18 cellular contexts compared by ENCODE assay signal in genomic region chr1:85603086-85603485, GRCh38. TPM values are rescaled to one million over a fixed set of nuclear protein-coding genes. Genes with fewer than 3 reads are reported as not detected.
DNase-seq lines count a peak whose midpoint lies in the region; ATAC-seq and TF ChIP-seq lines count a peak whose summit lies in the region.
"Had no signal": no experiment of that assay in that cellular context is flagged by ENCODE, and none has a peak within 500 bp of the region (broad histone marks: within the 10 kb centered on the region; RNA-seq: fewer than 3 reads in every experiment).

No MANE protein-coding gene starts in this region.

- TF ChIP-seq CTCF in Panc1 (IDR thresholded peaks at IDR 0.05) = no peak
- TF ChIP-seq CTCF in endodermal cell (conservative IDR thresholded peaks at IDR 0.05) = no peak
- TF ChIP-seq CTCF in neural crest cell (conservative IDR thresholded peaks at IDR 0.05) = no peak

- in situ Hi-C loops in Panc1 (cut with HindIII; ENCODE audit: low pct_unique_long_range_greater_than_20kb, low sequenced_read_pairs) = no loop called here

- H3K27ac Mint-ChIP-seq in endodermal cell (peak overlapping the region; percentile 56), neural crest cell (ENCODE audit: unreplicated experiment) (peak overlapping the region; percentile 92)
- H3K27ac Mint-ChIP-seq: B cell; CD4-positive, CD25-positive, alpha-beta regulatory T cell; CD8-positive, alpha-beta T cell had no signal

- no peak overlapping the region for H3K9ac ChIP-seq in endodermal cell (ENCODE audit: extremely low read depth, low read length, poor library complexity, severe bottlenecking)
- H3K9ac ChIP-seq: BLaER1, GM23248 had no signal

- H3K27me3 Mint-ChIP-seq in endodermal cell (ENCODE audit: insufficient read depth) (peaks cover 8% of the 10 kb centered on the region), neural crest cell (ENCODE audit: low read depth) (no peaks in the 10 kb centered on the region)
- H3K27me3 Mint-ChIP-seq: B cell; CD4-positive, CD25-positive, alpha-beta regulatory T cell had no signal

- H3K4me1 Mint-ChIP-seq in endodermal cell = peaks cover 46% of the 10 kb centered on the region
- peaks cover 10% of the 10 kb centered on the region for H3K4me1 Mint-ChIP-seq in neural crest cell
- H3K4me1 Mint-ChIP-seq: B cell had no signal

- H3K4me1 ChIP-seq in Panc1 (ENCODE audit: control insufficient read depth, insufficient read depth, low read length) (peaks cover 49% of the 10 kb centered on the region), endodermal cell (ENCODE audit: control insufficient read depth, insufficient read depth, low read length) (peaks cover 15% of the 10 kb centered on the region)

- intact Hi-C loops in Panc1 (cut with micrococcal nuclease; ENCODE audit: unreplicated experiment) = no loop called here

- no peaks in the 10 kb centered on the region for H3K36me3 ChIP-seq in Panc1 (ENCODE audit: control insufficient read depth, insufficient read depth, low read length)
- no peaks in the 10 kb centered on the region for H3K36me3 ChIP-seq in endodermal cell (ENCODE audit: control insufficient read depth, insufficient read depth, low read length)
- H3K36me3 ChIP-seq: BLaER1 had no signal

- WGBS in endodermal cell (ENCODE audit: insufficient coverage in 1 of 2, insufficient read length in 1 of 2), 2 experiments = 77 to 92% methylated on average over 4 of the region's 4 CpGs

- BruUV-seq in Panc1 (replicated peaks; lab: Mats Ljungman, UMichigan) = no TSS peak

- H3K27me3 ChIP-seq in Panc1 (ENCODE audit: control insufficient read depth, insufficient read depth, low read length) = no peaks in the 10 kb centered on the region
- H3K27me3 ChIP-seq in endodermal cell (ENCODE audit: control insufficient read depth, insufficient read depth, low read length, poor library complexity, severe bottlenecking) = peaks cover 11% of the 10 kb centered on the region
- H3K27me3 ChIP-seq: BLaER1 had no signal

- H3K27ac ChIP-seq in Panc1 (ENCODE audit: low read length) = peak overlapping the region; percentile 98
- H3K27ac ChIP-seq in endodermal cell (ENCODE audit: low read depth, low read length) = no peak overlapping the region
- H3K27ac ChIP-seq: BLaER1, C4-2B, GM23248 had no signal

- H3K9me3 ChIP-seq in Panc1 (ENCODE audit: control insufficient read depth, insufficient read depth, low read depth, low read length) = peaks cover 8% of the 10 kb centered on the region; the same call in 1 of the 2 replicates
- H3K9me3 ChIP-seq in endodermal cell (ENCODE audit: control insufficient read depth, low read length) = no peaks in the 10 kb centered on the region
- H3K9me3 ChIP-seq: BLaER1, Caco-2 had no signal

- POLR2A ChIA-PET in Panc1 (lab: Charles Lee) = interaction anchor here (1.5 kb wide), 1 partner anchor 19 kb away, joined by 5 read pairs; no protein-coding TSS in a partner anchor

- H3K4me3 Mint-ChIP-seq in endodermal cell (no peak overlapping the region), neural crest cell (no peak overlapping the region)
- H3K4me3 Mint-ChIP-seq: B cell; CD4-positive, CD25-positive, alpha-beta regulatory T cell; CD8-positive, alpha-beta T cell had no signal

- ATAC-seq in Panc1 (no peak), GM18867 (IDR thresholded peaks at IDR 0.05; ENCODE audit: unreplicated experiment) (no peak)
- ATAC-seq: CD8-positive, alpha-beta T cell; HCT116 had no signal

- DNase-seq in NCI-H82 (lab: John Stamatoyannopoulos, UW) (peak; percentile 83), Panc1 (ENCODE audit: low read depth, low spot score) (no peak), endodermal cell (no peak), neural crest cell (ENCODE audit: low read depth, low spot score) (no peak), NCI-H2171 treated with DMSO at 0.1 percent for 48 hours (lab: John Stamatoyannopoulos, UW) (no peak), NCI-H2107 treated with DMSO at 0.1 percent for 48 hours (lab: John Stamatoyannopoulos, UW; ENCODE audit: unreplicated experiment) (no peak), Ammon's horn (ENCODE audit: low spot score) (no peak)
- DNase-seq: Caco-2; CD4-positive, CD25-positive, alpha-beta regulatory T cell; CD8-positive, alpha-beta T cell; DMS153; DND-41; GM23248 had no signal

- H3K9me3 Mint-ChIP-seq in endodermal cell (no peaks in the 10 kb centered on the region), neural crest cell (peaks cover 2% of the 10 kb centered on the region)
- H3K9me3 Mint-ChIP-seq: CD8-positive, alpha-beta T cell had no signal

- no peak overlapping the region for H3K4me3 ChIP-seq in Panc1 (ENCODE audit: low read depth in 2 of 2, low read length in 2 of 2)
- H3K4me3 ChIP-seq in endodermal cell (ENCODE audit: low read length) = no peak overlapping the region
- H3K4me3 ChIP-seq: BLaER1, GM23248 had no signal

- H3K36me3 Mint-ChIP-seq in endodermal cell (ENCODE audit: low read depth) (no peaks in the 10 kb centered on the region), neural crest cell (ENCODE audit: low read depth) (no peaks in the 10 kb centered on the region)
- H3K36me3 Mint-ChIP-seq: CD8-positive, alpha-beta T cell had no signal

- CTCF ChIA-PET in Panc1 (lab: Charles Lee) = no interaction called here

RNA-seq across cellular contexts. Expression of gene CCN1, which starts 22.5 kb away (rescaled TPM):
- 355 TPM for total RNA-seq in Panc1 (2021; ENCODE audit: unreplicated experiment)
- 366 TPM for polyA plus RNA-seq in Panc1 (2012; ENCODE audit: insufficient read length)
- total RNA-seq in endodermal cell = 10 to 100 TPM; 49.5 to 53.1 TPM
- 40.4 TPM for polyA plus RNA-seq in endodermal cell (2013, experiment 1 of 2)
- polyA plus RNA-seq in endodermal cell (2013, experiment 2 of 2) = 51.5 TPM
- total RNA-seq in neural crest cell = 12.3 and 13.5 TPM in 2 replicates
- total RNA-seq: B cell; CD4-positive, CD25-positive, alpha-beta regulatory T cell; CD8-positive, alpha-beta T cell had no signal
- polyA plus RNA-seq: CD4-positive, CD25-positive, alpha-beta regulatory T cell had no signal
